In the genomic region with DNA sequence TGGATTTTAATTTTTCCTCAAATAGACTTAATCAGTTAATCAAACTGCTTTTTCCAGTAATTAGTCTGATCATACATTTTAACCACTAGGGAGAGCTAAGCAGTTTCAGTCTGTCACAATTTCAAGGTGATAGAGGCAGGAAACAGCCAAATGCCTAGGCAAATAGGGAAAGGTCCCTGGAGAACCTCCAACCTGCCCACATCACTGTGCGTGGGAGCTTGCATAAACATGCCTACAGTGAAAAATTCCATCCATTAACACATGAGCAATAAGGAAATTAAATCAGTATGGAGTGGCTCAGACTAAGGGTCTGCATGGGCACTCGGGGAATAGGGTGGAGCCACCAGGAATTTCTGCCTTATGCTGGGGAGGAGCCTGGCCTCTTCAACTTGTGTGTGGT, we compare ENCODE assay signal across 12 cellular contexts.
A peak's percentile ranks its signal among the peaks of the same experiment; 100 is the strongest.
DNase-seq lines count a peak whose midpoint lies in the region; ATAC-seq, FAIRE-seq and TF ChIP-seq lines count a peak whose summit lies in the region.
"Had no signal": no experiment of that assay in that cellular context is flagged by ENCODE, and none has a peak within 500 bp of the region (broad histone marks: within the 10 kb centered on the region; RNA-seq: fewer than 3 reads in every experiment).

No MANE protein-coding gene starts in this region.

- TF ChIP-seq CTCF in HFFc6 (IDR thresholded peaks at IDR 0.05) (peak; percentile 55), RWPE1 (conservative IDR thresholded peaks at IDR 0.05; ENCODE audit: low read depth) (peak; percentile 35; the same call in 1 of the 2 replicates)

- peak overlapping the region; percentile 41; the same call in 1 of the 2 replicates for H3K27ac ChIP-seq in RWPE1
- no peak overlapping the region for H3K27ac ChIP-seq in small intestine (ENCODE audit: low read depth in 1 of 2, low read length in 1 of 2)
- H3K27ac ChIP-seq: SJSA1 had no signal

- H3K9me3 Mint-ChIP-seq in HFFc6: peaks cover 3% of the 10 kb centered on the region; the same call in 1 of the 2 replicates

- POLR2A ChIA-PET in RWPE1 (lab: Yijun Ruan, JAX; ENCODE audit: low non-redundant PET): no interaction called here

- H3K27me3 ChIP-seq in small intestine (ENCODE audit: control insufficient read depth in 2 of 2, insufficient read depth in 2 of 2, low read length in 2 of 2): no peaks in the 10 kb centered on the region
- H3K27me3 ChIP-seq: SJSA1 had no signal

- 4 to 23% (median 20%) methylated on average over 2 of the region's 2 CpGs for WGBS in small intestine, 3 donors

- no peak overlapping the region for H3K4me3 ChIP-seq in small intestine (ENCODE audit: low read depth in 1 of 2, low read length in 2 of 2)
- H3K4me3 ChIP-seq: SJSA1 had no signal

- H3K36me3 Mint-ChIP-seq in HFFc6 (ENCODE audit: low read depth): no peaks in the 10 kb centered on the region

- peaks cover 33% of the 10 kb centered on the region for H3K4me1 Mint-ChIP-seq in HFFc6 (ENCODE audit: low read depth)

- no peak overlapping the region for H3K27ac Mint-ChIP-seq in HFFc6
- H3K27ac Mint-ChIP-seq: stimulated activated naive CD8-positive, alpha-beta T cell treated with anti-CD3 and anti-CD28 coated beads, Interleukin-15, Interleukin-2, amounts not matched to agents 100 ng/mL and 50 ng/mL, for 24 hours had no signal

- peak overlapping the region; percentile 45; the same call in 1 of the 2 replicates for H3K4me3 Mint-ChIP-seq in HFFc6
- H3K4me3 Mint-ChIP-seq: stimulated activated naive CD8-positive, alpha-beta T cell treated with anti-CD3 and anti-CD28 coated beads, Interleukin-15, Interleukin-2, amounts not matched to agents 100 ng/mL and 50 ng/mL, for 24 hours had no signal

- no peak for ATAC-seq in HG03159 (IDR thresholded peaks at IDR 0.05; ENCODE audit: unreplicated experiment)

- DNase-seq in HFFc6: no peak
- peak; percentile 34 for DNase-seq in RWPE1 (ENCODE audit: low spot score)
- DNase-seq in fibroblast of peridontal ligament (ENCODE audit: extremely low read depth): peak; percentile 50
- peak; percentile 17 for DNase-seq in small intestine
- DNase-seq in GM12892 (ENCODE audit: insufficient read length): no peak
- no peak for DNase-seq in activated T-cell treated with anti-CD3 and anti-CD28 coated beads for 4 hours
- DNase-seq: activated CD4-positive, alpha-beta T cell treated with anti-CD3 and anti-CD28 coated beads, Interleukin-2, amount 50 U/mL, for 1 hour; HCEC 1CT; NCI-H187 had no signal

- CTCF ChIA-PET in RWPE1 (lab: Yijun Ruan, JAX): interaction anchor here (0.5 kb wide), 1 partner anchor 287 kb away, joined by 3 read pairs; no protein-coding TSS in a partner anchor

- FAIRE-seq in small intestine (lab: Jason Lieb, UNC) (no peak), GM12892 (lab: Jason Lieb, UNC) (no peak)

- H3K9me3 ChIP-seq in small intestine (ENCODE audit: control insufficient read depth, low read depth): no peaks in the 10 kb centered on the region
- H3K9me3 ChIP-seq: SJSA1 had no signal

- peaks cover 0 to 3% of the 10 kb centered on the region in 2 donors for H3K4me1 ChIP-seq in small intestine (ENCODE audit: control insufficient read depth in 2 of 2, insufficient read depth in 1 of 2, low read depth in 1 of 2, low read length in 1 of 2)
- H3K4me1 ChIP-seq: SJSA1 had no signal

- no peaks in the 10 kb centered on the region for H3K36me3 ChIP-seq in small intestine (ENCODE audit: control insufficient read depth in 2 of 2, insufficient read depth in 2 of 2, low read length in 2 of 2)
- H3K36me3 ChIP-seq: SJSA1 had no signal

- H3K27me3 Mint-ChIP-seq in HFFc6 (ENCODE audit: insufficient read depth): peaks cover 3% of the 10 kb centered on the region; the same call in 1 of the 2 replicates

- TF ChIP-seq POLR2A in GM12892 (IDR thresholded peaks at IDR 0.05; ENCODE audit: low read depth, low read length): no peak

Comparison
In these comparisons a context has a peak if more than half of its experiments do, and no peak if none do; other contexts are left out.
1. DNase-seq: peak in RWPE1 (single experiment), fibroblast of peridontal ligament (single experiment) and small intestine (single experiment); none in HFFc6 (single experiment), GM12892 (single experiment) and activated T-cell treated with anti-CD3 and anti-CD28 coated beads for 4 hours (single experiment).